18 cellular contexts compared by ENCODE assay signal in the genomic region with DNA sequence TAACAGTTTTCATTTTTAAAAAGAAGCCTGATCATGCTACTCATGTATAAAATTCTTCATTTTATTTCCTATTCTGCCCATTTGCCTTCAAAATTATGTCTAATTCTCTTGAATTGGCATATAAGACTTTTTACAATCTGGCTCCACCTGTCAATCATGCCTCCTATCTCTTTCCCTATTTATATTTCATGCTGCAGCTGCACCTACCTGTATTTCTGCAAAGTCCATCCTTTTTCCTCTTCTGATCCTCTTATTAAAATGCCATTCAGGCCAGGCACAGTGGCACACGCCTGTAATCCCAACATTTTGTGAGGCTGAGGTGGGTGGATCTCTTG.
"Had no signal": no experiment of that assay in that cellular context is flagged by ENCODE, and none has a peak within 500 bp of the region (broad histone marks: within the 10 kb centered on the region; RNA-seq: fewer than 3 reads in every experiment).

No MANE protein-coding gene starts in this region.

- H3K27ac Mint-ChIP-seq: activated CD8-positive, alpha-beta T cell treated with anti-CD3 and anti-CD28 coated beads, Interleukin-2, amount 10 ng/mL, durations not matched to agents 7 days and 5 days; activated naive CD4-positive, alpha-beta T cell treated with anti-CD3 and anti-CD28 coated beads, Interleukin-2, amount 50 U/mL, for 24 hours; activated T-helper 1 cell treated with anti-CD3 and anti-CD28 coated beads, Interleukin-12 subunit alpha, Interleukin-12 subunit beta, Interleukin-2, Interleukin-4 antibody, amounts not matched to agents 30 ng/mL and 10 ng/mL and 1 ng/mL, durations not matched to agents 14 hours and 24 hours and 36 hours; progenitor cell of endocrine pancreas had no signal

- H3K4me3 Mint-ChIP-seq: activated CD8-positive, alpha-beta T cell treated with anti-CD3 and anti-CD28 coated beads, Interleukin-2, amount 10 ng/mL, durations not matched to agents 7 days and 5 days; activated naive CD4-positive, alpha-beta T cell treated with anti-CD3 and anti-CD28 coated beads, Interleukin-2, amount 50 U/mL, for 24 hours; activated T-helper 1 cell treated with anti-CD3 and anti-CD28 coated beads, Interleukin-12 subunit alpha, Interleukin-12 subunit beta, Interleukin-2, Interleukin-4 antibody, amounts not matched to agents 30 ng/mL and 10 ng/mL and 1 ng/mL, durations not matched to agents 14 hours and 24 hours and 36 hours; naive thymus-derived CD4-positive, alpha-beta T cell had no signal

- DNase-seq: activated CD4-positive, alpha-beta T cell treated with anti-CD3 and anti-CD28 coated beads for 1 hour; activated CD4-positive, alpha-beta T cell treated with anti-CD3 and anti-CD28 coated beads, Interleukin-2, amount 50 U/mL, for 1 hour; activated CD8-positive, alpha-beta T cell treated with anti-CD3 and anti-CD28 coated beads, Interleukin-2, amount 10 ng/mL, durations not matched to agents 7 days and 5 days; activated gamma-delta T cell treated with Interleukin-2 at 50 U/mL for 16 hours; anterior cingulate cortex; body of pancreas; effector CD8-positive, alpha-beta T cell; foreskin melanocyte; kidney; lower lobe of right lung; naive thymus-derived CD4-positive, alpha-beta T cell; stimulated activated CD4-positive, alpha-beta T cell treated with anti-CD3 and anti-CD28 coated beads, Interleukin-4, amount 100 ng/mL, for 1 hour; stimulated activated naive CD8-positive, alpha-beta T cell treated with anti-CD3 and anti-CD28 coated beads, Interleukin-15, Interleukin-2, amounts not matched to agents 100 U/mL and 50 U/mL, for 24 hours had no signal

- H3K4me3 ChIP-seq: body of pancreas, lower lobe of right lung, thyroid gland had no signal

- H3K9me3 Mint-ChIP-seq: activated naive CD4-positive, alpha-beta T cell treated with anti-CD3 and anti-CD28 coated beads, Interleukin-2, amount 50 U/mL, for 24 hours; activated T-helper 1 cell treated with anti-CD3 and anti-CD28 coated beads, Interleukin-12 subunit alpha, Interleukin-12 subunit beta, Interleukin-2, Interleukin-4 antibody, amounts not matched to agents 30 ng/mL and 10 ng/mL and 1 ng/mL, durations not matched to agents 14 hours and 24 hours and 36 hours; naive thymus-derived CD4-positive, alpha-beta T cell had no signal

- FAIRE-seq: kidney had no signal

- H3K27me3 ChIP-seq: body of pancreas, thyroid gland had no signal

- H3K4me1 Mint-ChIP-seq: activated naive CD4-positive, alpha-beta T cell treated with anti-CD3 and anti-CD28 coated beads, Interleukin-2, amount 50 U/mL, for 24 hours had no signal

- H3K27ac ChIP-seq: body of pancreas, lower lobe of right lung, thyroid gland, VCaP had no signal

- H3K27me3 Mint-ChIP-seq: activated naive CD4-positive, alpha-beta T cell treated with anti-CD3 and anti-CD28 coated beads, Interleukin-2, amount 50 U/mL, for 24 hours; naive thymus-derived CD4-positive, alpha-beta T cell; progenitor cell of endocrine pancreas had no signal

- H3K4me1 ChIP-seq: body of pancreas, thyroid gland had no signal

- ATAC-seq: activated CD8-positive, alpha-beta T cell treated with anti-CD3 and anti-CD28 coated beads, Interleukin-2, amount 10 ng/mL, durations not matched to agents 7 days and 5 days; body of pancreas; stimulated activated naive CD8-positive, alpha-beta T cell treated with anti-CD3 and anti-CD28 coated beads, Interleukin-15, Interleukin-2, amounts not matched to agents 100 U/mL and 50 U/mL, for 24 hours had no signal

- H3K9me3 ChIP-seq: body of pancreas, lower lobe of right lung, thyroid gland had no signal
